Comparison of ENCODE assay signal across 8 cellular contexts in the genomic region with DNA sequence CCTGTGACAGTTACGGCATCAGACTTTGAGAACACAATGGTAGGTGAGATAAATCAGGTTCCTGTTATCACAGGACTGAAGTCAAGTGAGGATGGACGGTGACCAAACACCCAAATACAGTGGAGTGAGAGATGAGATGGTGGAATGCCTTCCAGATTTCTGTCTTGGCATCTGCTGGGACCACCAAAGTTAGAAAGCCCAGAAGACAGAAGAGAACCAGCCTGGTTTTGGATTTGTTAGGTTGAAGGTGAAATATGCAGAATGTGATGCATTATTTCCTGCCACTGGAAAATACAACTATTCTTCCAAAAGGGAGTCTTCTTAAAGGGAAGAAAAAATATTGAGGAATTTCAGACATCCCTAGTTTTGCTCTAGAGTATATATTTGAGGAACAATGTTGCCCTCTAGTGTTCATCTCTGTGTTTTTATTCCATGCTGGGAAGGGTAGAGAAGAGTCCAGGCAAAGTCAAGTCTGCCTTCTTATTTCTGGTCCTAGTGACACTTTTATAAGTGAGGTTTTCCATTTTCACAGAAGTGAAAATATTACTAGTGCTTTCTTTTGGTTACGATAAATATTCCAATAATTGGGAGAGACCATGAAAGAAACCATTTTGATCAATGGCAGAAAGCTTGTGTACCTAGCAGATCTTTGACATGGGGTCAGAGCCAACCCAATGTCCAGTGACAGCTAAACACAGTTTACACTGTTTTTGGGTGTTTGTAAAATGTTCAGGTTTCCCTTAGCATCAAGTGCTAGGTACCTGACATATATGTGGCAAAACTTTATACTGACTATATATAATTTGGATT.
DNase-seq lines count a peak whose midpoint lies in the region; ATAC-seq, FAIRE-seq and TF ChIP-seq lines count a peak whose summit lies in the region.

No MANE protein-coding gene starts in this region.

- ATAC-seq in GM18870 (IDR thresholded peaks at IDR 0.05; ENCODE audit: unreplicated experiment) (peak; percentile 73), PC-3 (peak; percentile 80), memory B cell (ENCODE audit: low read depth) (peak; percentile 59)
- ATAC-seq in effector memory CD8-positive, alpha-beta T cell (replicated peaks), result peak; percentile 54

- no peak overlapping the region for H3K27ac Mint-ChIP-seq in effector memory CD8-positive, alpha-beta T cell
- H3K27ac Mint-ChIP-seq in memory B cell, result no peak overlapping the region

- H4K20me1 ChIP-seq in PC-3 (ENCODE audit: low read length), result no peaks in the 10 kb centered on the region

- H3K4me2 ChIP-seq in PC-3 (ENCODE audit: low read length), result no peak overlapping the region

- no peaks in the 10 kb centered on the region for H3K36me3 Mint-ChIP-seq in effector memory CD8-positive, alpha-beta T cell (ENCODE audit: insufficient read depth)
- no peaks in the 10 kb centered on the region for H3K36me3 Mint-ChIP-seq in memory B cell

- DNase-seq in AG10803 (ENCODE audit: low read depth) (peak; percentile 78), PC-3 (peak; percentile 93), memory B cell (ENCODE audit: low spot score in 2 of 2) (peak in 1 of 2 donors; percentile 31), MG63 (no peak), GM12891 (ENCODE audit: insufficient read length, low spot score) (no peak)
- DNase-seq in Jurkat, Clone E6-1 (ENCODE audit: low read depth, low spot score), result peak; percentile 39
- no peak for DNase-seq in effector memory CD8-positive, alpha-beta T cell

- H3K9me2 ChIP-seq in PC-3 (replicated peaks; ENCODE audit: low read length), result no peaks in the 10 kb centered on the region

- H3K27me3 ChIP-seq in PC-3 (ENCODE audit: low read length) (no peaks in the 10 kb centered on the region), MG63 (no peaks in the 10 kb centered on the region)

- BruUV-seq in PC-3 (replicated peaks; lab: Mats Ljungman, UMichigan), result no TSS peak

- H3K4me3 Mint-ChIP-seq in effector memory CD8-positive, alpha-beta T cell, result no peak overlapping the region
- no peak overlapping the region for H3K4me3 Mint-ChIP-seq in memory B cell

- peaks cover 3% of the 10 kb centered on the region for H3F3A ChIP-seq in PC-3 (ENCODE audit: low read length, unreplicated experiment)

- CTCF ChIA-PET in PC-3 (lab: Charles Lee), result interaction anchor here (0.6 kb wide), 1 partner anchor 306 kb away, joined by 3 read pairs; no protein-coding TSS in a partner anchor

- POLR2A ChIA-PET in PC-3 (lab: Charles Lee; ENCODE audit: unreplicated experiment), result no interaction called here

- H3K27me3 Mint-ChIP-seq in effector memory CD8-positive, alpha-beta T cell, result peaks cover 10 to 26% of the 10 kb centered on the region in 2 donors
- H3K27me3 Mint-ChIP-seq in memory B cell, result peaks cover 3% of the 10 kb centered on the region

- TF ChIP-seq POLR2A in GM12891 (IDR thresholded peaks at IDR 0.05; ENCODE audit: low read depth, low read length), result no peak

- no peak overlapping the region for H2AFZ ChIP-seq in PC-3 (ENCODE audit: low read length)

- no peaks in the 10 kb centered on the region for H3K4me1 Mint-ChIP-seq in effector memory CD8-positive, alpha-beta T cell (ENCODE audit: low read depth in 2 of 2)
- H3K4me1 Mint-ChIP-seq in memory B cell, result no peaks in the 10 kb centered on the region

- TF ChIP-seq CTCF in AG10803 (conservative IDR thresholded peaks at IDR 0.05; ENCODE audit: low read length) (peak; percentile 75), PC-3 (conservative IDR thresholded peaks at IDR 0.05; ENCODE audit: low read depth, low read length) (peak; percentile 89)

- H3K9me3 ChIP-seq in PC-3 (ENCODE audit: low read length) (no peaks in the 10 kb centered on the region), MG63 (no peaks in the 10 kb centered on the region; the same call in 1 of the 2 replicates)

- H3K79me2 ChIP-seq in PC-3 (ENCODE audit: low read length), result no peaks in the 10 kb centered on the region

- H3K9ac ChIP-seq in PC-3 (ENCODE audit: low read length), result no peak overlapping the region

- H3K4me1 ChIP-seq in PC-3 (ENCODE audit: insufficient read depth, low read length), result peaks cover 10% of the 10 kb centered on the region

- no peak for FAIRE-seq in GM12891 (lab: Jason Lieb, UNC)

- no peaks in the 10 kb centered on the region for H3K36me3 ChIP-seq in PC-3 (ENCODE audit: low read depth, low read length)
- no peaks in the 10 kb centered on the region for H3K36me3 ChIP-seq in MG63

- no peak overlapping the region for H3K4me3 ChIP-seq in AG10803 (ENCODE audit: low read length)
- no peak overlapping the region for H3K4me3 ChIP-seq in Jurkat, Clone E6-1 (ENCODE audit: low read length)
- H3K4me3 ChIP-seq in PC-3 (ENCODE audit: low read length), result no peak overlapping the region
- H3K4me3 ChIP-seq in MG63, result no peak overlapping the region

- H3K9me3 Mint-ChIP-seq in effector memory CD8-positive, alpha-beta T cell, result no peaks in the 10 kb centered on the region
- no peaks in the 10 kb centered on the region for H3K9me3 Mint-ChIP-seq in memory B cell

- no peak overlapping the region for H3K27ac ChIP-seq in PC-3 (ENCODE audit: low read length)

- intact Hi-C loops in PC-3 (cut with micrococcal nuclease), result loop anchor here (1.0 kb wide), 1 partner anchor 329 kb away; no protein-coding TSS in a partner anchor

TF ChIP-seq in GM12891, 5 proteins besides CTCF, POLR2A, EP300 and RAD21:
- no peak for TF ChIP-seq PAX5 (IDR thresholded peaks at IDR 0.05; ENCODE audit: insufficient read depth, low read length, severe bottlenecking)
- TF ChIP-seq TAF1 (IDR thresholded peaks at IDR 0.05; ENCODE audit: low read depth, low read length), result no peak
- TF ChIP-seq POLR2AphosphoS5 (IDR thresholded peaks at IDR 0.05; ENCODE audit: low read depth, low read length), result no peak
- no peak for TF ChIP-seq POU2F2 (IDR thresholded peaks at IDR 0.05; ENCODE audit: low read depth, low read length)
TF ChIP-seq in GM12891: peak in this region for 0.

Comparison
In these comparisons a context has a peak if more than half of its experiments do, and no peak if none do; other contexts are left out.
1. DNase-seq: peak in AG10803 (single experiment), Jurkat, Clone E6-1 (single experiment) and PC-3 (single experiment); none in effector memory CD8-positive, alpha-beta T cell (0 of 3), MG63 (single experiment) and GM12891 (single experiment).
2. Peak in every context shown above with its lines, with median percentiles within 50 percentile points of each other: ATAC-seq.